Comparison of ENCODE assay signal across 8 cellular contexts in the genomic region with DNA sequence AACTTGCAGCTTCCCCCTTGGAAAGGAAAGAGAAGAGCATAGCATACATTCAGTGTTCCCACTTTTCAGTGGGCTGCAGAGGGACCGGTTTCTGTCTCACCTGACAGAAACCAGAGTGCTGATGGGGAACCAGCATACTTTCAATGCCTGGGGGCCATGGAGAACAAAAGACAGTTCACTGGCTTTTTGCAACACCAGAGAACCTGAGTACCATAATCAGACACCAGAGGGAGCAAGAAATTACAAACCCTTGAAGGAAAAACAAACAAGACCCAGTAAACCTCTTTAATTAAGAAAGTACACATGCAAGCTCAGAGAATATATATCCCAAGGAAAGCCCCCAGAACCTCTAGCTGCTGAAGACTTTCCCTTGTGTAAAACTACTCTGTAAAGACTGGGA. TPM values are rescaled to one million over a fixed set of nuclear protein-coding genes. Genes with fewer than 3 reads are reported as not detected.
A peak's percentile ranks its signal among the peaks of the same experiment; 100 is the strongest.
DNase-seq lines count a peak whose midpoint lies in the region; ATAC-seq, FAIRE-seq and TF ChIP-seq lines count a peak whose summit lies in the region.

No MANE protein-coding gene starts in this region.

- H3K27me3 ChIP-seq in H9 (ENCODE audit: insufficient read depth, low read length), result no peaks in the 10 kb centered on the region

- H2AK5ac ChIP-seq in H9 (ENCODE audit: insufficient read length, low read length), result no peak overlapping the region

- DNase-seq in AG08395 (ENCODE audit: low spot score) (peak; percentile 18), H9 (peak; percentile 61), RPMI8226 (peak; percentile 12), iPS DF 4.7 (ENCODE audit: extremely low read depth, low spot score) (peak; percentile 25), kidney (no peak), NCI-H2196 (lab: John Stamatoyannopoulos, UW; ENCODE audit: unreplicated experiment) (no peak)
- DNase-seq in activated T-helper 2 cell treated with anti-CD3 and anti-CD28 coated beads, Interferon-gamma antibody, Interleukin-2, Interleukin-4, amounts not matched to agents 10 μg/mL and 5 μg/mL and 100 μg/mL, durations not matched to agents 14 hours and 24 hours and 36 hours (ENCODE audit: low spot score), result no peak

- H3K9me3 Mint-ChIP-seq in H9, result peaks cover 22 to 25% of the 10 kb centered on the region in 2 experiments; a peak in 4 of 5 replicates
- H3K9me3 Mint-ChIP-seq in activated T-helper 2 cell treated with anti-CD3 and anti-CD28 coated beads, Interferon-gamma antibody, Interleukin-2, Interleukin-4, amounts not matched to agents 10 μg/mL and 5 μg/mL and 100 μg/mL, durations not matched to agents 14 hours and 24 hours and 36 hours, result peaks cover 18% of the 10 kb centered on the region

- H3T11ph ChIP-seq in H9 (ENCODE audit: low read length), result no peak overlapping the region

- no peak for ATAC-seq in HG02884 (IDR thresholded peaks at IDR 0.05; ENCODE audit: unreplicated experiment)

- H3K9ac ChIP-seq in H9 (ENCODE audit: extremely low read depth, insufficient read length, low read length) (no peak overlapping the region), kidney (ENCODE audit: low read length in 2 of 2) (no peak overlapping the region)

- no CpG with 5 or more reads among the region's 1 CpG for WGBS in H9 (ENCODE audit: extremely low coverage, insufficient read length, low lambda C conversion rate)

- H2AFZ ChIP-seq in H9 (ENCODE audit: low read length), result no peak overlapping the region

- no peaks in the 10 kb centered on the region for H3K23me2 ChIP-seq in H9 (ENCODE audit: insufficient read length, low read depth, low read length, poor library complexity, severe bottlenecking)

- no peak overlapping the region for H3K23ac ChIP-seq in H9 (ENCODE audit: insufficient read length, low read depth, low read length)

- TF ChIP-seq CTCF in H9 (conservative IDR thresholded peaks at IDR 0.05) (peak; percentile 63; the same call in 2 of the 3 replicates), kidney (IDR thresholded peaks at IDR 0.05; ENCODE audit: borderline replicate concordance, extremely low read depth, insufficient read depth) (no peak)

- no peak overlapping the region for H4K8ac ChIP-seq in H9 (replicated peaks; ENCODE audit: insufficient read length, low read depth, low read length)

- H3K4me3 Mint-ChIP-seq in H9, result no peak overlapping the region
- H3K4me3 Mint-ChIP-seq in activated T-helper 2 cell treated with anti-CD3 and anti-CD28 coated beads, Interferon-gamma antibody, Interleukin-2, Interleukin-4, amounts not matched to agents 10 μg/mL and 5 μg/mL and 100 μg/mL, durations not matched to agents 14 hours and 24 hours and 36 hours (ENCODE audit: low read depth), result no peak overlapping the region

- no peaks in the 10 kb centered on the region for H3K36me3 ChIP-seq in kidney (ENCODE audit: control insufficient read depth in 1 of 2, insufficient read depth in 2 of 2, low read length in 2 of 2)

- no peak overlapping the region for H3K18ac ChIP-seq in H9 (ENCODE audit: insufficient read length, low read depth, low read length)

- H2BK12ac ChIP-seq in H9 (ENCODE audit: insufficient read length, low read depth, low read length), result no peak overlapping the region

- H4K20me1 ChIP-seq in H9 (ENCODE audit: control insufficient read depth, insufficient read depth, insufficient read length), result no peaks in the 10 kb centered on the region

- FAIRE-seq in kidney (lab: Jason Lieb, UNC), result no peak

- H3K27ac ChIP-seq in H9 (ENCODE audit: insufficient read length, low read depth, low read length), result no peak overlapping the region
- H3K27ac ChIP-seq in kidney (ENCODE audit: low read depth in 2 of 2, low read length in 2 of 2), result no peak overlapping the region

- H3K9me3 ChIP-seq in H9 (ENCODE audit: control insufficient read depth, low read depth, low read length) (no peaks in the 10 kb centered on the region), kidney (ENCODE audit: control insufficient read depth in 1 of 2, low read length in 2 of 2) (peaks cover 0 to 3% of the 10 kb centered on the region in 2 donors)

- no peak overlapping the region for H4K5ac ChIP-seq in H9 (ENCODE audit: insufficient read length, low read depth, low read length)

- peaks cover 18 to 21% of the 10 kb centered on the region in 2 experiments for H3K4me1 Mint-ChIP-seq in H9
- H3K4me1 Mint-ChIP-seq in activated T-helper 2 cell treated with anti-CD3 and anti-CD28 coated beads, Interferon-gamma antibody, Interleukin-2, Interleukin-4, amounts not matched to agents 10 μg/mL and 5 μg/mL and 100 μg/mL, durations not matched to agents 14 hours and 24 hours and 36 hours (ENCODE audit: low read depth), result no peaks in the 10 kb centered on the region

- no peak overlapping the region for H2BK20ac ChIP-seq in H9 (ENCODE audit: low read depth, low read length, poor library complexity, severe bottlenecking)

- H3K27ac Mint-ChIP-seq in H9, result peak overlapping the region in 2 of 3 experiments; percentile 53 to 56; a peak in 3 of 7 replicates
- no peak overlapping the region for H3K27ac Mint-ChIP-seq in activated T-helper 2 cell treated with anti-CD3 and anti-CD28 coated beads, Interferon-gamma antibody, Interleukin-2, Interleukin-4, amounts not matched to agents 10 μg/mL and 5 μg/mL and 100 μg/mL, durations not matched to agents 14 hours and 24 hours and 36 hours

- H3K79me1 ChIP-seq in H9 (ENCODE audit: insufficient read depth, low read depth, low read length, poor library complexity, severe bottlenecking), result no peaks in the 10 kb centered on the region

- H2BK5ac ChIP-seq in H9 (ENCODE audit: insufficient read length, low read length), result no peak overlapping the region

- H3K36me3 Mint-ChIP-seq in H9 (ENCODE audit: insufficient read depth in 1 of 3, low read depth in 3 of 3), result peaks cover 1 to 27% (median 15%) of the 10 kb centered on the region in 3 experiments; a peak in 5 of 7 replicates
- no peaks in the 10 kb centered on the region for H3K36me3 Mint-ChIP-seq in activated T-helper 2 cell treated with anti-CD3 and anti-CD28 coated beads, Interferon-gamma antibody, Interleukin-2, Interleukin-4, amounts not matched to agents 10 μg/mL and 5 μg/mL and 100 μg/mL, durations not matched to agents 14 hours and 24 hours and 36 hours (ENCODE audit: low read depth)

- no peaks in the 10 kb centered on the region for H3K27me3 Mint-ChIP-seq in H9 (ENCODE audit: low read depth)
- H3K27me3 Mint-ChIP-seq in activated T-helper 2 cell treated with anti-CD3 and anti-CD28 coated beads, Interferon-gamma antibody, Interleukin-2, Interleukin-4, amounts not matched to agents 10 μg/mL and 5 μg/mL and 100 μg/mL, durations not matched to agents 14 hours and 24 hours and 36 hours (ENCODE audit: low read depth), result no peaks in the 10 kb centered on the region

- H3K14ac ChIP-seq in H9 (ENCODE audit: insufficient read depth, low read length), result no peak overlapping the region

- peaks cover 2% of the 10 kb centered on the region; the same call in 1 of the 2 replicates for H3K79me2 ChIP-seq in H9 (ENCODE audit: insufficient read depth, low read length)

- no peak overlapping the region for H4K91ac ChIP-seq in H9 (ENCODE audit: insufficient read length, low read depth, low read length)

- no peak overlapping the region for H2BK120ac ChIP-seq in H9 (ENCODE audit: low read depth, low read length, poor library complexity, severe bottlenecking)

- intact Hi-C loops in kidney (cut with DNase I), result no loop called here
- intact Hi-C loops in activated T-helper 2 cell treated with anti-CD3 and anti-CD28 coated beads, Interferon-gamma antibody, Interleukin-2, Interleukin-4, amounts not matched to agents 10 μg/mL and 5 μg/mL and 100 μg/mL, durations not matched to agents 14 hours and 24 hours and 36 hours (cut with micrococcal nuclease), result no loop called here

- H2BK15ac ChIP-seq in H9 (ENCODE audit: low read depth, low read length), result no peak overlapping the region

- no peak overlapping the region for H3K4me2 ChIP-seq in H9 (ENCODE audit: insufficient read depth, insufficient read length, low read length)

- no peak overlapping the region for H3K4me3 ChIP-seq in kidney (ENCODE audit: low read length in 2 of 2)

- no peak overlapping the region for H3K4ac ChIP-seq in H9 (ENCODE audit: low read depth, low read length)

- H3K56ac ChIP-seq in H9 (ENCODE audit: insufficient read length, low read depth, low read length), result no peak overlapping the region

- no peaks in the 10 kb centered on the region; the same call in 1 of the 2 replicates for H3K4me1 ChIP-seq in H9 (ENCODE audit: insufficient read depth, low read length)
- H3K4me1 ChIP-seq in kidney (ENCODE audit: control insufficient read depth in 1 of 2, insufficient read depth in 1 of 2, low read depth in 1 of 2, low read length in 2 of 2), result no peaks in the 10 kb centered on the region

RNA-seq across cellular contexts. Expression of gene CSMD2, which starts 51.1 kb away (rescaled TPM):
- total RNA-seq in H9 (2021) (5.2 and 6.4 TPM in 2 replicates), kidney (0.47 TPM)
- not detected for polyA plus RNA-seq in kidney (ENCODE audit: insufficient read depth, low read depth, low replicate concordance)
- not detected in 2 replicates for total RNA-seq in activated T-helper 2 cell treated with anti-CD3 and anti-CD28 coated beads, Interferon-gamma antibody, Interleukin-2, Interleukin-4, amounts not matched to agents 10 μg/mL and 5 μg/mL and 100 μg/mL, durations not matched to agents 14 hours and 24 hours and 36 hours

Comparison
In these comparisons a context has a peak if more than half of its experiments do, and no peak if none do; other contexts are left out.
1. DNase-seq: peak in AG08395 (single experiment), H9 (single experiment), RPMI8226 (single experiment) and iPS DF 4.7 (single experiment); none in kidney (single experiment), NCI-H2196 (single experiment) and activated T-helper 2 cell treated with anti-CD3 and anti-CD28 coated beads, Interferon-gamma antibody, Interleukin-2, Interleukin-4, amounts not matched to agents 10 μg/mL and 5 μg/mL and 100 μg/mL, durations not matched to agents 14 hours and 24 hours and 36 hours (single experiment).